9 cellular contexts compared by ENCODE assay signal in genomic region chr4:77418333-77418732, GRCh38.
DNase-seq lines count a peak whose midpoint lies in the region; ATAC-seq and TF ChIP-seq lines count a peak whose summit lies in the region.
"Had no signal": no experiment of that assay in that cellular context is flagged by ENCODE, and none has a peak within 500 bp of the region (broad histone marks: within the 10 kb centered on the region; RNA-seq: fewer than 3 reads in every experiment).

No MANE protein-coding gene starts in this region.

- H3K4me3 Mint-ChIP-seq in nephron: no peak overlapping the region

- DNase-seq in NCI-H1436 (lab: John Stamatoyannopoulos, UW) (peak; percentile 2), NCI-H1436 treated with DMSO at 0.1 percent for 48 hours (lab: John Stamatoyannopoulos, UW) (no peak), HuH-7 (ENCODE audit: low spot score) (peak; percentile 5), adipocyte (ENCODE audit: low read depth) (peak; percentile 9), right cardiac atrium (no peak)
- no peak for DNase-seq in activated CD4-positive, alpha-beta T cell treated with anti-CD3 and anti-CD28 coated beads, Interleukin-2, amount 50 U/mL, for 1 hour
- DNase-seq: activated effector memory CD4-positive, alpha-beta T cell treated with Interleukin-2 at 50 U/mL for 16 hours had no signal

- H3K27ac Mint-ChIP-seq in nephron: no peak overlapping the region

- H3K36me3 ChIP-seq in adipocyte (ENCODE audit: control insufficient read depth, insufficient read depth, low read length, severe bottlenecking): no peaks in the 10 kb centered on the region

- H3K36me3 Mint-ChIP-seq in nephron (ENCODE audit: low read depth): no peaks in the 10 kb centered on the region

- H3K4me1 ChIP-seq in adipocyte (ENCODE audit: control insufficient read depth, insufficient read depth, low read length) (no peaks in the 10 kb centered on the region), right cardiac atrium (ENCODE audit: control insufficient read depth, insufficient read depth, low read length) (no peaks in the 10 kb centered on the region)

- no peaks in the 10 kb centered on the region for H3K27me3 Mint-ChIP-seq in nephron (ENCODE audit: low read depth)

- H3K4me3 ChIP-seq in adipocyte (ENCODE audit: low read length) (no peak overlapping the region), right cardiac atrium (ENCODE audit: low read length) (no peak overlapping the region)

- 56% methylated on average over 1 of the region's 1 CpG for WGBS in right cardiac atrium

- peak; percentile 15 to 29 (median 18) for TF ChIP-seq CTCF in nephron (IDR thresholded peaks at IDR 0.05; ENCODE audit: unreplicated experiment in 3 of 3)

- ATAC-seq in right cardiac atrium (no peak), HG03280 (IDR thresholded peaks at IDR 0.05; ENCODE audit: unreplicated experiment) (no peak)

- peaks cover 41% of the 10 kb centered on the region for H3K27me3 ChIP-seq in adipocyte (replicated peaks; ENCODE audit: control insufficient read depth, insufficient read depth, low read length)
- no peaks in the 10 kb centered on the region for H3K27me3 ChIP-seq in right cardiac atrium (ENCODE audit: control insufficient read depth, insufficient read depth)

- H3K27ac ChIP-seq in right cardiac atrium (ENCODE audit: low read length): no peak overlapping the region

- H3K9me3 Mint-ChIP-seq in nephron: no peaks in the 10 kb centered on the region

- peaks cover 13% of the 10 kb centered on the region for H3K4me1 Mint-ChIP-seq in nephron

- intact Hi-C loops in right cardiac atrium (cut with DNase I): no loop called here

- H3K9ac ChIP-seq in adipocyte (ENCODE audit: low read length): no peak overlapping the region

- H3K9me3 ChIP-seq in adipocyte (ENCODE audit: control insufficient read depth, low read length): no peaks in the 10 kb centered on the region
- H3K9me3 ChIP-seq in right cardiac atrium (ENCODE audit: control insufficient read depth, low read length): no peaks in the 10 kb centered on the region

Comparison
In these comparisons a context has a peak if more than half of its experiments do, and no peak if none do; other contexts are left out.
1. DNase-seq: peak in NCI-H1436 (single experiment), HuH-7 (single experiment) and adipocyte (single experiment); none in NCI-H1436 treated with DMSO at 0.1 percent for 48 hours (single experiment), right cardiac atrium (0 of 3) and activated CD4-positive, alpha-beta T cell treated with anti-CD3 and anti-CD28 coated beads, Interleukin-2, amount 50 U/mL, for 1 hour (single experiment).